Comparison of ENCODE assay signal across 20 cellular contexts in genomic region chr16:58338205-58338604, GRCh38. TPM values are rescaled to one million over a fixed set of nuclear protein-coding genes. Genes with fewer than 3 reads are reported as not detected.
DNase-seq lines count a peak whose midpoint lies in the region; ATAC-seq and TF ChIP-seq lines count a peak whose summit lies in the region.
"Had no signal": no experiment of that assay in that cellular context is flagged by ENCODE, and none has a peak within 500 bp of the region (broad histone marks: within the 10 kb centered on the region; RNA-seq: fewer than 3 reads in every experiment).

No MANE protein-coding gene starts in this region.

- no peak overlapping the region for H3K27ac Mint-ChIP-seq in activated CD4-positive, alpha-beta T cell treated with anti-CD3 and anti-CD28 coated beads, Interleukin-2, amount 10 ng/mL, durations not matched to agents 7 days and 5 days
- H3K27ac Mint-ChIP-seq: B cell; T-helper 1 cell treated with Interleukin-12 subunit alpha and Interleukin-12 subunit beta and Interleukin-4 antibody, amounts not matched to agents 30 μg/mL and 1 μg/mL, for 36 hours had no signal

- H3K9me3 ChIP-seq in left ventricle myocardium inferior (replicated peaks) (no peaks in the 10 kb centered on the region), right atrium auricular region (no peaks in the 10 kb centered on the region)
- H3K9me3 ChIP-seq: A549 had no signal

- no peak for TF ChIP-seq CTCF in left ventricle myocardium inferior (IDR thresholded peaks at IDR 0.05; ENCODE audit: borderline replicate concordance)
- TF ChIP-seq CTCF in right atrium auricular region (IDR thresholded peaks at IDR 0.05) = no peak

- H3K4me1 ChIP-seq in left ventricle myocardium inferior (peaks cover 39% of the 10 kb centered on the region), right atrium auricular region (peaks cover 0 to 15% of the 10 kb centered on the region in 2 donors)

- ATAC-seq in HG03378 (IDR thresholded peaks at IDR 0.05; ENCODE audit: unreplicated experiment) = no peak
- ATAC-seq in GM21717 (IDR thresholded peaks at IDR 0.05; ENCODE audit: unreplicated experiment) = no peak
- ATAC-seq: A549, HCT116, K562 had no signal

- no peaks in the 10 kb centered on the region for H3K36me3 Mint-ChIP-seq in activated CD4-positive, alpha-beta T cell treated with anti-CD3 and anti-CD28 coated beads, Interleukin-2, amount 10 ng/mL, durations not matched to agents 7 days and 5 days (ENCODE audit: low read depth)

- DNase-seq in left ventricle myocardium inferior (no peak), right atrium auricular region (ENCODE audit: low spot score) (no peak), NCI-H2171 treated with DMSO at 0.1 percent for 48 hours (lab: John Stamatoyannopoulos, UW) (peak; percentile 91), RPMI8226 (peak; percentile 79)
- DNase-seq in activated CD4-positive, alpha-beta T cell treated with anti-CD3 and anti-CD28 coated beads, Interleukin-2, amount 10 ng/mL, durations not matched to agents 7 days and 5 days = no peak
- DNase-seq: DMS53, GDM1, GOT3, NCI-H1105, NCI-H2029 treated with DMSO at 0.1 percent for 48 hours, NCI-H446 treated with DMSO at 0.1 percent for 48 hours, NCI-H774, SHP77 had no signal

- H3K4me3 Mint-ChIP-seq in activated CD4-positive, alpha-beta T cell treated with anti-CD3 and anti-CD28 coated beads, Interleukin-2, amount 10 ng/mL, durations not matched to agents 7 days and 5 days = no peak overlapping the region
- H3K4me3 Mint-ChIP-seq: B cell; T-helper 1 cell treated with Interleukin-12 subunit alpha and Interleukin-12 subunit beta and Interleukin-4 antibody, amounts not matched to agents 30 μg/mL and 1 μg/mL, for 36 hours had no signal

- H3K27ac ChIP-seq in left ventricle myocardium inferior (replicated peaks) (peak overlapping the region; percentile 78), right atrium auricular region (no peak overlapping the region)
- H3K27ac ChIP-seq: A549 had no signal

- H3K27me3 ChIP-seq in left ventricle myocardium inferior (ENCODE audit: low read depth) (no peaks in the 10 kb centered on the region), right atrium auricular region (no peaks in the 10 kb centered on the region)

- intact Hi-C loops in left ventricle myocardium inferior (cut with micrococcal nuclease) = loop anchor here (5.0 to 10.0 kb wide), 2 partner anchors 149 to 297 kb away; no protein-coding TSS in a partner anchor

- no peaks in the 10 kb centered on the region for H3K9me3 Mint-ChIP-seq in activated CD4-positive, alpha-beta T cell treated with anti-CD3 and anti-CD28 coated beads, Interleukin-2, amount 10 ng/mL, durations not matched to agents 7 days and 5 days
- H3K9me3 Mint-ChIP-seq: T-helper 1 cell treated with Interleukin-12 subunit alpha and Interleukin-12 subunit beta and Interleukin-4 antibody, amounts not matched to agents 30 μg/mL and 1 μg/mL, for 36 hours had no signal

- CTCF ChIA-PET in activated CD4-positive, alpha-beta T cell treated with anti-CD3 and anti-CD28 coated beads, Interleukin-2, amount 10 ng/mL, durations not matched to agents 7 days and 5 days (lab: Charles Lee) = interaction anchor here (0.6 to 2.9 kb wide), 5 partner anchors 147 to 414 kb away, joined by 4 to 40 read pairs (median 9); no protein-coding TSS in a partner anchor

- H3K27me3 Mint-ChIP-seq in activated CD4-positive, alpha-beta T cell treated with anti-CD3 and anti-CD28 coated beads, Interleukin-2, amount 10 ng/mL, durations not matched to agents 7 days and 5 days = peaks cover 4% of the 10 kb centered on the region

- POLR2A ChIA-PET in activated CD4-positive, alpha-beta T cell treated with anti-CD3 and anti-CD28 coated beads, Interleukin-2, amount 10 ng/mL, durations not matched to agents 7 days and 5 days (lab: Charles Lee) = no interaction called here

- no peak overlapping the region for H3K4me3 ChIP-seq in left ventricle myocardium inferior
- H3K4me3 ChIP-seq in right atrium auricular region = no peak overlapping the region
- H3K4me3 ChIP-seq: A549, K562 had no signal

- no peaks in the 10 kb centered on the region for H3K36me3 ChIP-seq in left ventricle myocardium inferior
- no peaks in the 10 kb centered on the region for H3K36me3 ChIP-seq in right atrium auricular region

- H3K4me1 Mint-ChIP-seq in activated CD4-positive, alpha-beta T cell treated with anti-CD3 and anti-CD28 coated beads, Interleukin-2, amount 10 ng/mL, durations not matched to agents 7 days and 5 days = peaks cover 8% of the 10 kb centered on the region

RNA-seq across cellular contexts. Expression of gene PRSS54, which starts 43.4 kb away (rescaled TPM):
- total RNA-seq in left ventricle myocardium inferior (not detected), right atrium auricular region (not detected)
- total RNA-seq in activated CD4-positive, alpha-beta T cell treated with anti-CD3 and anti-CD28 coated beads, Interleukin-2, amount 10 ng/mL, durations not matched to agents 7 days and 5 days = not detected
- total RNA-seq: B cell, K562 had no signal

RNA-seq across cellular contexts. Expression of gene GINS3, which starts 54.1 kb away (rescaled TPM):
- total RNA-seq in left ventricle myocardium inferior (4.7 TPM), right atrium auricular region (1 to 10 TPM; 5.8 to 7.1 TPM)
- 10 to 100 TPM; 16.9 to 20.3 TPM for total RNA-seq in activated CD4-positive, alpha-beta T cell treated with anti-CD3 and anti-CD28 coated beads, Interleukin-2, amount 10 ng/mL, durations not matched to agents 7 days and 5 days

Comparison
In these comparisons a context has a peak if more than half of its experiments do, and no peak if none do; other contexts are left out.
1. DNase-seq: peak in NCI-H2171 treated with DMSO at 0.1 percent for 48 hours (single experiment) and RPMI8226 (single experiment); none in left ventricle myocardium inferior (single experiment), right atrium auricular region (single experiment) and activated CD4-positive, alpha-beta T cell treated with anti-CD3 and anti-CD28 coated beads, Interleukin-2, amount 10 ng/mL, durations not matched to agents 7 days and 5 days (single experiment).